8 cellular contexts compared by ENCODE assay signal in the genomic region with DNA sequence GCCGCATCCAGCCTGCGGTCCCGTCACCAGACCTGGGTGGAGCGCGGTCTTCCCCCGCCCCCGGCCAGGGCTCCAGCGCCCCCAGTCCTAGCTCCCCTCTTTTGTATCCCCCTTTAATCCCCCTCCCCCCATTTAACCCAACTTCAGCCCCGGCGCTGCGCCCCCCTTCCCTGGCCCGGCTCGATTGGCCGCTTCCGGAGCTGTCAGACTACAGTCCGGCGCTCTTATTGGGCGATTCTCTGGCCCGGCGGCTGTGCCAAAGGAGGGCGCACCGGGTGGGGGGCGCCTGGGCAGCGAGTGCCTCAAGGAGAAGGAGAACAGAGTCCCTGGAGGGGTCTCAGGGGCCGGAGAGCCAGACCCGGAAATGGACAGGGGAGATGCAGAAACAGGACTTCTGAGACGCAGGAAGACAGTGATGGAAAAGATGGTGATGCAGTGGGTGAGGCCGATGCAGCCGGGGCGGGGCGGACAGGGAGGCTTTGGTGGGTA. TPM values are rescaled to one million over a fixed set of nuclear protein-coding genes. Genes with fewer than 3 reads are reported as not detected.
DNase-seq lines count a peak whose midpoint lies in the region; ATAC-seq and TF ChIP-seq lines count a peak whose summit lies in the region.

No MANE protein-coding gene starts in this region.

- H3K27ac ChIP-seq in BLaER1 treated with 17β-estradiol and CSF1 and Interleukin-3, amounts not matched to agents 10 nM and 100 nM = no peak overlapping the region
- no peak overlapping the region for H3K27ac ChIP-seq in SJCRH30

- peaks cover 0 to 15% (median 5%) of the 10 kb centered on the region in 11 experiments; a peak in 8 of 22 replicates for H3K9me3 ChIP-seq in BLaER1 treated with 17β-estradiol and CSF1 and Interleukin-3, amounts not matched to agents 10 nM and 100 nM (replicated peaks in 1 of 11)
- no peaks in the 10 kb centered on the region for H3K9me3 ChIP-seq in SJCRH30 (replicated peaks)

- H3K4me2 ChIP-seq in BLaER1 treated with 17β-estradiol and CSF1 and Interleukin-3, amounts not matched to agents 10 nM and 100 nM = peak overlapping the region; percentile 95 to 100 (median 99)

- no peak for TF ChIP-seq CTCF in foreskin fibroblast (IDR thresholded peaks at IDR 0.05; ENCODE audit: low read depth, low read length)

- H3K36me3 ChIP-seq in BLaER1 treated with 17β-estradiol and CSF1 and Interleukin-3, amounts not matched to agents 10 nM and 100 nM = no peaks in the 10 kb centered on the region
- H3K36me3 ChIP-seq in SJCRH30 = no peaks in the 10 kb centered on the region

- DNase-seq in SJCRH30 (peak; percentile 30 to 46), foreskin fibroblast (peak in 1 of 2 donors; percentile 24), nucleus accumbens (lab: John Stamatoyannopoulos, UW) (peak in 44 of 56 donors; percentile 35 to 84 (median 66)), SW 1271 (lab: John Stamatoyannopoulos, UW) (no peak), DMS153 (lab: John Stamatoyannopoulos, UW) (no peak)
- DNase-seq in stimulated activated CD4-positive, alpha-beta T cell treated with anti-CD3 and anti-CD28 coated beads, Interleukin-4, amount 100 ng/mL, for 4 hours = no peak

- H3K27me3 ChIP-seq in BLaER1 treated with 17β-estradiol and CSF1 and Interleukin-3, amounts not matched to agents 10 nM and 100 nM = peaks cover 53 to 67% (median 62%) of the 10 kb centered on the region in 11 experiments
- H3K27me3 ChIP-seq in SJCRH30 = peaks cover 4% of the 10 kb centered on the region; the same call in 1 of the 2 replicates

- H3K4me1 ChIP-seq in BLaER1 treated with 17β-estradiol and CSF1 and Interleukin-3, amounts not matched to agents 10 nM and 100 nM = peaks cover 0 to 18% (median 6%) of the 10 kb centered on the region in 10 experiments; a peak in 10 of 20 replicates
- no peaks in the 10 kb centered on the region for H3K4me1 ChIP-seq in SJCRH30

- H3K9ac ChIP-seq in BLaER1 treated with 17β-estradiol and CSF1 and Interleukin-3, amounts not matched to agents 10 nM and 100 nM = peak overlapping the region in 10 of 11 experiments; percentile 51 to 76 (median 66); a peak in 19 of 22 replicates

- peak overlapping the region; percentile 58 to 73 (median 68) for H3K4me3 ChIP-seq in BLaER1 treated with 17β-estradiol and CSF1 and Interleukin-3, amounts not matched to agents 10 nM and 100 nM
- peak overlapping the region; percentile 68 for H3K4me3 ChIP-seq in SJCRH30
- H3K4me3 ChIP-seq in foreskin fibroblast (ENCODE audit: low read depth in 1 of 2, low read length in 2 of 2) = peak overlapping the region; percentile 45 to 54

- no peak for ATAC-seq in HG02642 (IDR thresholded peaks at IDR 0.05; ENCODE audit: poor library complexity, unreplicated experiment)

- peaks cover 0 to 12% (median 0%) of the 10 kb centered on the region in 11 experiments; a peak in 4 of 22 replicates for H4K20me1 ChIP-seq in BLaER1 treated with 17β-estradiol and CSF1 and Interleukin-3, amounts not matched to agents 10 nM and 100 nM

RNA-seq across cellular contexts. Expression of gene ADCY5, which starts 1.1 kb away (rescaled TPM):
- total RNA-seq in SJCRH30 (2014; rRNA removed; shearing (Covaris generic)) = 0.63 and 0.75 TPM in 2 replicates

Comparison
In these comparisons a context has a peak if more than half of its experiments do, and no peak if none do; other contexts are left out.
1. DNase-seq: peak in SJCRH30 (2 of 2) and nucleus accumbens (44 of 56); none in SW 1271 (0 of 2), DMS153 (single experiment) and stimulated activated CD4-positive, alpha-beta T cell treated with anti-CD3 and anti-CD28 coated beads, Interleukin-4, amount 100 ng/mL, for 4 hours (0 of 2).
2. Peak in every context shown above with its lines, with median percentiles within 50 percentile points of each other: H3K4me3 ChIP-seq.